ENCODE assay signal across 9 cellular contexts in genomic region chr12:101490286-101490920, GRCh38. TPM values are rescaled to one million over a fixed set of nuclear protein-coding genes. Genes with fewer than 3 reads are reported as not detected.
DNase-seq lines count a peak whose midpoint lies in the region; ATAC-seq, FAIRE-seq and TF ChIP-seq lines count a peak whose summit lies in the region.
"Had no signal": no experiment of that assay in that cellular context is flagged by ENCODE, and none has a peak within 500 bp of the region (broad histone marks: within the 10 kb centered on the region; RNA-seq: fewer than 3 reads in every experiment).

No MANE protein-coding gene starts in this region.

- TF ChIP-seq CTCF in C4-2B (conservative IDR thresholded peaks at IDR 0.05) (peak; percentile 80), GM20000 (IDR thresholded peaks at IDR 0.05; ENCODE audit: extremely low read depth, missing control alignments) (peak; percentile 42), bronchial epithelial cell (IDR thresholded peaks at IDR 0.05; ENCODE audit: insufficient read depth, low read length, severe bottlenecking) (peak; percentile 34), nephron (IDR thresholded peaks at IDR 0.05; ENCODE audit: unreplicated experiment in 3 of 3) (peak; percentile 25 to 41 (median 34))

- H3K27ac ChIP-seq in C4-2B: peak overlapping the region; percentile 63; the same call in 1 of the 2 replicates

- no peak for FAIRE-seq in bronchial epithelial cell (lab: Jason Lieb, UNC)

- DNase-seq in GM20000 (ENCODE audit: low spot score) (no peak), NCI-H2107 treated with DMSO at 0.1 percent for 48 hours (lab: John Stamatoyannopoulos, UW; ENCODE audit: unreplicated experiment) (peak; percentile 84), bronchial epithelial cell (ENCODE audit: low read depth) (peak; percentile 27), GM03348 (ENCODE audit: low spot score) (no peak), foreskin melanocyte (no peak)
- DNase-seq: activated naive CD8-positive, alpha-beta T cell treated with anti-CD3 and anti-CD28 coated beads, Interleukin-2, amount 10 ng/mL, durations not matched to agents 7 days and 5 days had no signal

- no peak overlapping the region for H3K4me3 Mint-ChIP-seq in nephron
- no peak overlapping the region for H3K4me3 Mint-ChIP-seq in activated T-helper 17 cell treated with anti-CD3 and anti-CD28 coated beads, Interleukin-2, amount 50 U/mL, for 72 hours
- H3K4me3 Mint-ChIP-seq: activated naive CD8-positive, alpha-beta T cell treated with anti-CD3 and anti-CD28 coated beads, Interleukin-2, amount 10 ng/mL, durations not matched to agents 7 days and 5 days had no signal

- no peaks in the 10 kb centered on the region for H3K36me3 ChIP-seq in bronchial epithelial cell (ENCODE audit: control insufficient read depth, insufficient read depth, low read length)

- H3K27me3 Mint-ChIP-seq in nephron (ENCODE audit: low read depth): no peaks in the 10 kb centered on the region
- peaks cover 16% of the 10 kb centered on the region for H3K27me3 Mint-ChIP-seq in activated T-helper 17 cell treated with anti-CD3 and anti-CD28 coated beads, Interleukin-2, amount 50 U/mL, for 72 hours

- H3K27me3 ChIP-seq in bronchial epithelial cell (ENCODE audit: control insufficient read depth, insufficient read depth, low read length): no peaks in the 10 kb centered on the region

- H3K4me3 ChIP-seq in bronchial epithelial cell (ENCODE audit: low read depth, low read length): no peak overlapping the region

- ATAC-seq in activated T-helper 17 cell treated with anti-CD3 and anti-CD28 coated beads, Interleukin-2, amount 50 U/mL, for 72 hours (replicated peaks): no peak

- H3K36me3 Mint-ChIP-seq in nephron (ENCODE audit: low read depth): no peaks in the 10 kb centered on the region
- H3K36me3 Mint-ChIP-seq in activated T-helper 17 cell treated with anti-CD3 and anti-CD28 coated beads, Interleukin-2, amount 50 U/mL, for 72 hours (ENCODE audit: low read depth): no peaks in the 10 kb centered on the region
- H3K36me3 Mint-ChIP-seq: activated naive CD8-positive, alpha-beta T cell treated with anti-CD3 and anti-CD28 coated beads, Interleukin-2, amount 10 ng/mL, durations not matched to agents 7 days and 5 days had no signal

- H3K9me3 Mint-ChIP-seq in nephron: no peaks in the 10 kb centered on the region
- H3K9me3 Mint-ChIP-seq in activated T-helper 17 cell treated with anti-CD3 and anti-CD28 coated beads, Interleukin-2, amount 50 U/mL, for 72 hours: peaks cover 9% of the 10 kb centered on the region
- H3K9me3 Mint-ChIP-seq: activated naive CD8-positive, alpha-beta T cell treated with anti-CD3 and anti-CD28 coated beads, Interleukin-2, amount 10 ng/mL, durations not matched to agents 7 days and 5 days had no signal

- H3K27ac Mint-ChIP-seq in nephron: no peak overlapping the region
- H3K27ac Mint-ChIP-seq in activated T-helper 17 cell treated with anti-CD3 and anti-CD28 coated beads, Interleukin-2, amount 50 U/mL, for 72 hours: no peak overlapping the region
- H3K27ac Mint-ChIP-seq: activated naive CD8-positive, alpha-beta T cell treated with anti-CD3 and anti-CD28 coated beads, Interleukin-2, amount 10 ng/mL, durations not matched to agents 7 days and 5 days had no signal

- H3K4me1 Mint-ChIP-seq in nephron: no peaks in the 10 kb centered on the region
- no peaks in the 10 kb centered on the region for H3K4me1 Mint-ChIP-seq in activated T-helper 17 cell treated with anti-CD3 and anti-CD28 coated beads, Interleukin-2, amount 50 U/mL, for 72 hours
- H3K4me1 Mint-ChIP-seq: activated naive CD8-positive, alpha-beta T cell treated with anti-CD3 and anti-CD28 coated beads, Interleukin-2, amount 10 ng/mL, durations not matched to agents 7 days and 5 days had no signal

RNA-seq across cellular contexts. Expression of gene SPIC, which starts 15.3 kb away (rescaled TPM):
- not detected in 2 replicates for total RNA-seq in bronchial epithelial cell
- not detected for total RNA-seq in activated T-helper 17 cell treated with anti-CD3 and anti-CD28 coated beads, Interleukin-2, amount 50 U/mL, for 72 hours
- total RNA-seq: activated naive CD8-positive, alpha-beta T cell treated with anti-CD3 and anti-CD28 coated beads, Interleukin-2, amount 10 ng/mL, durations not matched to agents 7 days and 5 days had no signal

Comparison
In these comparisons a context has a peak if more than half of its experiments do, and no peak if none do; other contexts are left out.
1. DNase-seq: peak in NCI-H2107 treated with DMSO at 0.1 percent for 48 hours (single experiment) and bronchial epithelial cell (single experiment); none in GM20000 (single experiment), GM03348 (single experiment) and foreskin melanocyte (single experiment).
2. Peak in every context shown above with its lines, with median percentiles within 50 percentile points of each other: CTCF ChIP-seq.